ENCODE assay signal across 9 cellular contexts in the genomic region with DNA sequence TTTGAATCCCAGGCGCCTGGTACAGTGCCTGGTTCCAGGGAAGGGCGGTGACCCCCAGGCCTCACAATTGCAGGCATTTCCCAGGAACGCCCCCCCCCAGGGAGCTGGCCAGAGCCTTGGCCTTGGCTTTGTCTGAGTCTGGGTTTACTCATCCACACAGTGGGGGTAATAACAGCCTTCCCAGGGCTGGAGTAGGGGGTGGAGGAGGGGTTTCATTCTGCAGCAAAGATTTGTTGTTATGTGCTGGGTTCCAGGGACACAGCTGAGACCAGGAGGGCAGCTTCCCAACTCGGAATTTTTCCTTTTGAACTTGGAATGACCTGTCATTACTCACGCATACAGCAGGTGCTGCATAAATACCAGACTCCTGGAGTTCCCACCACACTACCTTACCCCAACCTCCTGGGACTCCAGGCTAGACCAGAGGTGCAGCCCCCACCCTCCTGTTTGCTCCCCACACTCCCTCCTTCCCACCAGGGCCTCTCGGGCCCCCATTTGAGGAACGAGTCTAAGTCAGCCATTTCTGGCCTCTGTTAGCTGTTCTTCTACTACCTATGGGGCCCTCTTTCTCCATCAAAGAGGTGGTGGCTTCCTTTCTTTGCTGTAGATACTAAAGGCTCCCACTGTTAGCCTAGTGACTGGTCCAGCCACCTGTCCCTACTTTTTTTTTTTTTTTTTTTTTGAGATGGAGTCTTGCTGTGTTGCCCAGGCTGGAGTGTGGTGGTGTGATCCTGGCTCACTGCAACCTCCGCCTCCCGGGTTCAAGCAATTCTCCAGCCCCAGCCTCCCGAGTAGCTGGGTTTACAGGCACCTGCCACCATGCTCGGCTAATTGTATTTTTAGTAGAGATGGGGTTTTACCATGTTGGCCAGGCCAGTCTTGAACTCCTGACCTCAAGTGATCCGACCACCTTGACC. TPM values are rescaled to one million over a fixed set of nuclear protein-coding genes. Genes with fewer than 3 reads are reported as not detected.
A peak's percentile ranks its signal among the peaks of the same experiment; 100 is the strongest.
DNase-seq lines count a peak whose midpoint lies in the region; ATAC-seq and TF ChIP-seq lines count a peak whose summit lies in the region.
"Had no signal": no experiment of that assay in that cellular context is flagged by ENCODE, and none has a peak within 500 bp of the region (broad histone marks: within the 10 kb centered on the region; RNA-seq: fewer than 3 reads in every experiment).

No MANE protein-coding gene starts in this region.

- H3K27me3 ChIP-seq in left ventricle myocardium inferior (ENCODE audit: low read depth), result peaks cover 39% of the 10 kb centered on the region

- peak overlapping the region; percentile 87 for H3K4me3 Mint-ChIP-seq in T-helper 17 cell
- H3K4me3 Mint-ChIP-seq in stimulated activated effector memory CD8-positive, alpha-beta T cell treated with anti-CD3 and anti-CD28 coated beads, Interleukin-12 subunit alpha, Interleukin-12 subunit beta, amount 100 ng/mL, for 72 hours, result peak overlapping the region; percentile 46

- intact Hi-C loops in left ventricle myocardium inferior (cut with micrococcal nuclease), result no loop called here

- DNase-seq in NOMO-1 (lab: John Stamatoyannopoulos, UW; ENCODE audit: unreplicated experiment in 2 of 2) (peak; percentile 17 to 21), NOMO-1 treated with dmso at 0.1 percent for 144 hours (lab: John Stamatoyannopoulos, UW; ENCODE audit: unreplicated experiment) (no peak), T-helper 17 cell (no peak), left ventricle myocardium inferior (peak; percentile 72)
- no peak for DNase-seq in stimulated activated effector memory CD8-positive, alpha-beta T cell treated with anti-CD3 and anti-CD28 coated beads, Interleukin-12 subunit alpha, Interleukin-12 subunit beta, amount 100 ng/mL, for 72 hours (ENCODE audit: low spot score in 2 of 2)

- ATAC-seq in T-helper 17 cell, result peak; percentile 39
- peak; percentile 33 for ATAC-seq in stimulated activated effector memory CD8-positive, alpha-beta T cell treated with anti-CD3 and anti-CD28 coated beads, Interleukin-12 subunit alpha, Interleukin-12 subunit beta, amount 100 ng/mL, for 72 hours
- ATAC-seq in HG02763 (IDR thresholded peaks at IDR 0.05; ENCODE audit: unreplicated experiment), result no peak
- no peak for ATAC-seq in GM19467 (IDR thresholded peaks at IDR 0.05; ENCODE audit: unreplicated experiment)
- ATAC-seq in GM18511 (IDR thresholded peaks at IDR 0.05; ENCODE audit: unreplicated experiment), result no peak

- H3K4me1 Mint-ChIP-seq in T-helper 17 cell, result peaks cover 34% of the 10 kb centered on the region
- H3K4me1 Mint-ChIP-seq in stimulated activated effector memory CD8-positive, alpha-beta T cell treated with anti-CD3 and anti-CD28 coated beads, Interleukin-12 subunit alpha, Interleukin-12 subunit beta, amount 100 ng/mL, for 72 hours, result peaks cover 50% of the 10 kb centered on the region

- peak overlapping the region; percentile 65 for H3K27ac ChIP-seq in left ventricle myocardium inferior (replicated peaks)

- H3K36me3 ChIP-seq in left ventricle myocardium inferior, result no peaks in the 10 kb centered on the region

- peaks cover 26% of the 10 kb centered on the region for H3K4me1 ChIP-seq in left ventricle myocardium inferior

- H3K9me3 Mint-ChIP-seq in stimulated activated effector memory CD8-positive, alpha-beta T cell treated with anti-CD3 and anti-CD28 coated beads, Interleukin-12 subunit alpha, Interleukin-12 subunit beta, amount 100 ng/mL, for 72 hours, result no peaks in the 10 kb centered on the region

- H3K27me3 Mint-ChIP-seq in T-helper 17 cell, result peaks cover 4% of the 10 kb centered on the region

- H3K36me3 Mint-ChIP-seq in T-helper 17 cell (ENCODE audit: low read depth), result peaks cover 6% of the 10 kb centered on the region
- peaks cover 5% of the 10 kb centered on the region for H3K36me3 Mint-ChIP-seq in stimulated activated effector memory CD8-positive, alpha-beta T cell treated with anti-CD3 and anti-CD28 coated beads, Interleukin-12 subunit alpha, Interleukin-12 subunit beta, amount 100 ng/mL, for 72 hours

- no peak for TF ChIP-seq CTCF in left ventricle myocardium inferior (IDR thresholded peaks at IDR 0.05; ENCODE audit: borderline replicate concordance)

- H3K27ac Mint-ChIP-seq in T-helper 17 cell, result peak overlapping the region; percentile 56
- no peak overlapping the region for H3K27ac Mint-ChIP-seq in stimulated activated effector memory CD8-positive, alpha-beta T cell treated with anti-CD3 and anti-CD28 coated beads, Interleukin-12 subunit alpha, Interleukin-12 subunit beta, amount 100 ng/mL, for 72 hours

- no peak overlapping the region for H3K4me3 ChIP-seq in left ventricle myocardium inferior

- H3K9me3 ChIP-seq in T-helper 17 cell (ENCODE audit: control insufficient read depth, low read length, poor library complexity, severe bottlenecking), result no peaks in the 10 kb centered on the region
- H3K9me3 ChIP-seq in left ventricle myocardium inferior (replicated peaks), result no peaks in the 10 kb centered on the region

RNA-seq across cellular contexts. Expression of a gene that starts 1.6 kb away (rescaled TPM):
- total RNA-seq in T-helper 17 cell, result 10 to 100 TPM; 24.0 to 33.1 TPM
- total RNA-seq in left ventricle myocardium inferior, result 11.5 TPM

RNA-seq across cellular contexts. Expression of a gene that starts 18.3 kb away (rescaled TPM):
- total RNA-seq in T-helper 17 cell (not detected), left ventricle myocardium inferior (not detected)
- total RNA-seq: dermis microvascular lymphatic vessel endothelial cell had no signal

RNA-seq across cellular contexts. Expression of a gene that starts 34.9 kb away (rescaled TPM):
- total RNA-seq in T-helper 17 cell, result 100 to 1,000 TPM; 270 to 305 TPM
- 7.4 TPM for total RNA-seq in left ventricle myocardium inferior

Comparison
In these comparisons a context has a peak if more than half of its experiments do, and no peak if none do; other contexts are left out.
1. DNase-seq: peak in NOMO-1 (2 of 2) and left ventricle myocardium inferior (single experiment); none in NOMO-1 treated with dmso at 0.1 percent for 144 hours (single experiment), T-helper 17 cell (0 of 3) and stimulated activated effector memory CD8-positive, alpha-beta T cell treated with anti-CD3 and anti-CD28 coated beads, Interleukin-12 subunit alpha, Interleukin-12 subunit beta, amount 100 ng/mL, for 72 hours (0 of 2).
2. ATAC-seq: peak in T-helper 17 cell (single experiment) and stimulated activated effector memory CD8-positive, alpha-beta T cell treated with anti-CD3 and anti-CD28 coated beads, Interleukin-12 subunit alpha, Interleukin-12 subunit beta, amount 100 ng/mL, for 72 hours (single experiment); none in HG02763 (single experiment), GM19467 (single experiment) and GM18511 (single experiment).
3. RNA of a gene that starts 34.9 kb away (total RNA-seq): 270 to 305 TPM in T-helper 17 cell; 7.4 TPM in left ventricle myocardium inferior (single experiment); every median in the first group is over 10 times any median in the second.